ENCODE assay signal across 1 cellular context in genomic region chr17:72632026-72632684, GRCh38.
A peak's percentile ranks its signal among the peaks of the same experiment; 100 is the strongest.
TF ChIP-seq lines count a peak whose summit lies in the region.

No MANE protein-coding gene starts in this region.

TF ChIP-seq in HepG2, 621 proteins besides CTCF, POLR2A, EP300 and RAD21 (continued from another document and continues in another):
- no peak for TF ChIP-seq AKNA (CRISPR knock-in tag; IDR thresholded peaks at IDR 0.05; ENCODE audit: borderline replicate concordance)
- TF ChIP-seq ZNF549 (CRISPR knock-in tag; IDR thresholded peaks at IDR 0.05), result no peak
- TF ChIP-seq FOSL1 (CRISPR knock-in tag; IDR thresholded peaks at IDR 0.05; ENCODE audit: borderline replicate concordance), result peak; percentile 87
- TF ChIP-seq ZNF367 (CRISPR knock-in tag; IDR thresholded peaks at IDR 0.05; ENCODE audit: borderline replicate concordance), result no peak
- TF ChIP-seq POGZ (CRISPR knock-in tag; IDR thresholded peaks at IDR 0.05), result peak; percentile 91
- no peak for TF ChIP-seq ZNF407 (CRISPR knock-in tag; IDR thresholded peaks at IDR 0.05; ENCODE audit: not compliant biosample characterization)
- TF ChIP-seq SKI (IDR thresholded peaks at IDR 0.05; ENCODE audit: partially characterized antibody), result peak; percentile 98
- peak; percentile 49; the same call in 1 of the 2 replicates for TF ChIP-seq ZNF292 (CRISPR knock-in tag; IDR thresholded peaks at IDR 0.05; ENCODE audit: borderline replicate concordance, low read depth)
- TF ChIP-seq ZNF446 (CRISPR knock-in tag; IDR thresholded peaks at IDR 0.05), result no peak
- no peak for TF ChIP-seq CERS6 (CRISPR knock-in tag; IDR thresholded peaks at IDR 0.05)
- TF ChIP-seq, protein P1, sequence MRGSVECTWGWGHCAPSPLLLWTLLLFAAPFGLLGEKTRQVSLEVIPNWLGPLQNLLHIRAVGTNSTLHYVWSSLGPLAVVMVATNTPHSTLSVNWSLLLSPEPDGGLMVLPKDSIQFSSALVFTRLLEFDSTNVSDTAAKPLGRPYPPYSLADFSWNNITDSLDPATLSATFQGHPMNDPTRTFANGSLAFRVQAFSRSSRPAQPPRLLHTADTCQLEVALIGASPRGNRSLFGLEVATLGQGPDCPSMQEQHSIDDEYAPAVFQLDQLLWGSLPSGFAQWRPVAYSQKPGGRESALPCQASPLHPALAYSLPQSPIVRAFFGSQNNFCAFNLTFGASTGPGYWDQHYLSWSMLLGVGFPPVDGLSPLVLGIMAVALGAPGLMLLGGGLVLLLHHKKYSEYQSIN (CRISPR knock-in tag; IDR thresholded peaks at IDR 0.05; ENCODE audit: borderline replicate concordance), result no peak
- no peak for TF ChIP-seq GLI4 (CRISPR knock-in tag; IDR thresholded peaks at IDR 0.05; ENCODE audit: borderline replicate concordance)
- TF ChIP-seq SNRNP70 (IDR thresholded peaks at IDR 0.05; ENCODE audit: low read depth, low read length), result no peak
- TF ChIP-seq TSC22D2 (CRISPR knock-in tag; IDR thresholded peaks at IDR 0.05; ENCODE audit: borderline replicate concordance), result peak; percentile 77; the same call in 1 of the 2 replicates
- TF ChIP-seq LBX2 (CRISPR knock-in tag; IDR thresholded peaks at IDR 0.05; ENCODE audit: borderline replicate concordance), result no peak
- TF ChIP-seq, protein P2, sequence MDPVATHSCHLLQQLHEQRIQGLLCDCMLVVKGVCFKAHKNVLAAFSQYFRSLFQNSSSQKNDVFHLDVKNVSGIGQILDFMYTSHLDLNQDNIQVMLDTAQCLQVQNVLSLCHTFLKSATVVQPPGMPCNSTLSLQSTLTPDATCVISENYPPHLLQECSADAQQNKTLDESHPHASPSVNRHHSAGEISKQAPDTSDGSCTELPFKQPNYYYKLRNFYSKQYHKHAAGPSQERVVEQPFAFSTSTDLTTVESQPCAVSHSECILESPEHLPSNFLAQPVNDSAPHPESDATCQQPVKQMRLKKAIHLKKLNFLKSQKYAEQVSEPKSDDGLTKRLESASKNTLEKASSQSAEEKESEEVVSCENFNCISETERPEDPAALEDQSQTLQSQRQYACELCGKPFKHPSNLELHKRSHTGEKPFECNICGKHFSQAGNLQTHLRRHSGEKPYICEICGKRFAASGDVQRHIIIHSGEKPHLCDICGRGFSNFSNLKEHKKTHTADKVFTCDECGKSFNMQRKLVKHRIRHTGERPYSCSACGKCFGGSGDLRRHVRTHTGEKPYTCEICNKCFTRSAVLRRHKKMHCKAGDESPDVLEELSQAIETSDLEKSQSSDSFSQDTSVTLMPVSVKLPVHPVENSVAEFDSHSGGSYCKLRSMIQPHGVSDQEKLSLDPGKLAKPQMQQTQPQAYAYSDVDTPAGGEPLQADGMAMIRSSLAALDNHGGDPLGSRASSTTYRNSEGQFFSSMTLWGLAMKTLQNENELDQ (CRISPR knock-in tag; IDR thresholded peaks at IDR 0.05; ENCODE audit: borderline replicate concordance), result no peak
- TF ChIP-seq SIN3A (IDR thresholded peaks at IDR 0.05; ENCODE audit: borderline replicate concordance, low read depth, low read length), result peak; percentile 42; the same call in 1 of the 2 replicates
- TF ChIP-seq ZNF513 (CRISPR knock-in tag; conservative IDR thresholded peaks at IDR 0.05), result no peak
- TF ChIP-seq MXD4 (CRISPR knock-in tag; IDR thresholded peaks at IDR 0.05), result peak; percentile 76
- TF ChIP-seq ZNF562 (CRISPR knock-in tag; IDR thresholded peaks at IDR 0.05; ENCODE audit: borderline replicate concordance), result no peak
- TF ChIP-seq ZNF891 (CRISPR knock-in tag; IDR thresholded peaks at IDR 0.05), result no peak
- peak; percentile 97 for TF ChIP-seq SAP130 (CRISPR knock-in tag; IDR thresholded peaks at IDR 0.05; ENCODE audit: low read depth)
- no peak for TF ChIP-seq ZC3H13 (CRISPR knock-in tag; IDR thresholded peaks at IDR 0.05)
- TF ChIP-seq ZEB1 (IDR thresholded peaks at IDR 0.05; ENCODE audit: insufficient replicate concordance, low read depth), result no peak
- no peak for TF ChIP-seq PLRG1 (conservative IDR thresholded peaks at IDR 0.05)
- TF ChIP-seq ZNF34 (CRISPR knock-in tag; IDR thresholded peaks at IDR 0.05; ENCODE audit: borderline replicate concordance), result no peak
- TF ChIP-seq GATA4 (IDR thresholded peaks at IDR 0.05; ENCODE audit: borderline replicate concordance, low read depth), result peak; percentile 74; the same call in 1 of the 2 replicates
- TF ChIP-seq ZNF564 (CRISPR knock-in tag; IDR thresholded peaks at IDR 0.05), result peak; percentile 78; the same call in 1 of the 2 replicates
- TF ChIP-seq SP4 (CRISPR knock-in tag; IDR thresholded peaks at IDR 0.05), result peak; percentile 50; the same call in 1 of the 2 replicates
- TF ChIP-seq SATB2 (CRISPR knock-in tag; IDR thresholded peaks at IDR 0.05), result no peak
- no peak for TF ChIP-seq ZKSCAN5 (CRISPR knock-in tag; IDR thresholded peaks at IDR 0.05)
- peak; percentile 81 for TF ChIP-seq CREM (IDR thresholded peaks at IDR 0.05)
- TF ChIP-seq CREM (CRISPR knock-in tag; IDR thresholded peaks at IDR 0.05), result no peak
- no peak for TF ChIP-seq ZFP62 (CRISPR knock-in tag; IDR thresholded peaks at IDR 0.05)
- peak; percentile 52 for TF ChIP-seq ZNF768 (CRISPR knock-in tag; IDR thresholded peaks at IDR 0.05)
- TF ChIP-seq, protein P3, sequence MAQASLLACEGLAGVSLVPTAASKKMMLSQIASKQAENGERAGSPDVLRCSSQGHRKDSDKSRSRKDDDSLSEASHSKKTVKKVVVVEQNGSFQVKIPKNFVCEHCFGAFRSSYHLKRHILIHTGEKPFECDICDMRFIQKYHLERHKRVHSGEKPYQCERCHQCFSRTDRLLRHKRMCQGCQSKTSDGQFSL (CRISPR knock-in tag; IDR thresholded peaks at IDR 0.05), result no peak
- no peak for TF ChIP-seq HES4 (CRISPR knock-in tag; IDR thresholded peaks at IDR 0.05; ENCODE audit: borderline replicate concordance)
- no peak for TF ChIP-seq THYN1 (CRISPR knock-in tag; IDR thresholded peaks at IDR 0.05; ENCODE audit: borderline replicate concordance, low read depth)
- TF ChIP-seq PTBP1 (IDR thresholded peaks at IDR 0.05; ENCODE audit: low read depth, low read length, poor library complexity, severe bottlenecking), result no peak
